In genomic region chr12:130752692-130753230, GRCh38 we compare ENCODE assay signal across 17 cellular contexts. TPM values are rescaled to one million over a fixed set of nuclear protein-coding genes. Genes with fewer than 3 reads are reported as not detected.
DNase-seq lines count a peak whose midpoint lies in the region; TF ChIP-seq lines count a peak whose summit lies in the region.
"Had no signal": no experiment of that assay in that cellular context is flagged by ENCODE, and none has a peak within 500 bp of the region (broad histone marks: within the 10 kb centered on the region; RNA-seq: fewer than 3 reads in every experiment).

No MANE protein-coding gene starts in this region.

- H3K27ac ChIP-seq in A673 (ENCODE audit: low read depth, low read length, poor library complexity, severe bottlenecking) (no peak overlapping the region), vagina (no peak overlapping the region)
- H3K27ac ChIP-seq: ovary, thyroid gland had no signal

- H3K27me3 ChIP-seq in A673 (replicated peaks; ENCODE audit: insufficient read depth, low read depth, low read length, poor library complexity): peaks cover 11% of the 10 kb centered on the region
- no peaks in the 10 kb centered on the region for H3K27me3 ChIP-seq in vagina
- H3K27me3 ChIP-seq: ovary, thyroid gland had no signal

- H3K4me3 Mint-ChIP-seq in glutamatergic neuron (ENCODE audit: unreplicated experiment) (no peak overlapping the region), endothelial cell (ENCODE audit: unreplicated experiment) (no peak overlapping the region)
- H3K4me3 Mint-ChIP-seq: B cell; central memory CD8-positive, alpha-beta T cell; T-helper 1 cell treated with Interleukin-12 subunit alpha and Interleukin-12 subunit beta and Interleukin-4 antibody, amounts not matched to agents 30 μg/mL and 1 μg/mL, for 36 hours had no signal

- POLR2A ChIA-PET in A673 (lab: Charles Lee; ENCODE audit: low non-redundant PET): no interaction called here

- TF ChIP-seq CTCF in A673 (conservative IDR thresholded peaks at IDR 0.05; ENCODE audit: low read depth, low read length) (peak; percentile 29), glutamatergic neuron (IDR thresholded peaks at IDR 0.05; ENCODE audit: partially characterized antibody, unreplicated experiment) (peak; percentile 9), endothelial cell (IDR thresholded peaks at IDR 0.05; ENCODE audit: unreplicated experiment) (no peak), vagina (IDR thresholded peaks at IDR 0.05) (no peak)

- peaks cover 5% of the 10 kb centered on the region for H3K36me3 Mint-ChIP-seq in glutamatergic neuron (ENCODE audit: unreplicated experiment)
- H3K36me3 Mint-ChIP-seq in endothelial cell (ENCODE audit: low read depth, unreplicated experiment): peaks cover 4% of the 10 kb centered on the region

- no TSS peak for BruUV-seq in A673 (replicated peaks; lab: Mats Ljungman, UMichigan)

- CTCF ChIA-PET in A673 (lab: Charles Lee): no interaction called here

- peak overlapping the region; percentile 15 for H3K27ac Mint-ChIP-seq in glutamatergic neuron (ENCODE audit: unreplicated experiment)
- H3K27ac Mint-ChIP-seq in endothelial cell (ENCODE audit: unreplicated experiment): no peak overlapping the region
- H3K27ac Mint-ChIP-seq: B cell; T-helper 1 cell treated with Interleukin-12 subunit alpha and Interleukin-12 subunit beta and Interleukin-4 antibody, amounts not matched to agents 30 μg/mL and 1 μg/mL, for 36 hours had no signal

- H3K4me1 Mint-ChIP-seq in glutamatergic neuron (ENCODE audit: low read depth, unreplicated experiment) (no peaks in the 10 kb centered on the region), endothelial cell (ENCODE audit: unreplicated experiment) (peaks cover 2% of the 10 kb centered on the region)

- no peak overlapping the region for H3K4me3 ChIP-seq in A673 (ENCODE audit: low read depth, low read length, poor library complexity, severe bottlenecking)
- no peak overlapping the region for H3K4me3 ChIP-seq in vagina
- H3K4me3 ChIP-seq: ovary, thyroid gland had no signal

- no peaks in the 10 kb centered on the region for H3K36me3 ChIP-seq in A673 (ENCODE audit: insufficient read depth, low read length, poor library complexity, severe bottlenecking)
- H3K36me3 ChIP-seq in vagina: no peaks in the 10 kb centered on the region
- H3K36me3 ChIP-seq: ovary, thyroid gland had no signal

- H3K4me1 ChIP-seq in A673 (ENCODE audit: insufficient read depth, low read length, poor library complexity, severe bottlenecking) (no peaks in the 10 kb centered on the region), vagina (peaks cover 5% of the 10 kb centered on the region)

- H3K9me3 ChIP-seq in A673 (ENCODE audit: low read depth, low read length, poor library complexity, severe bottlenecking): no peaks in the 10 kb centered on the region
- no peaks in the 10 kb centered on the region for H3K9me3 ChIP-seq in vagina
- H3K9me3 ChIP-seq: ovary, thyroid gland had no signal

- intact Hi-C loops in A673 (cut with micrococcal nuclease; ENCODE audit: unreplicated experiment) (no loop called here), vagina (cut with DNase I) (no loop called here)

- peaks cover 1% of the 10 kb centered on the region for H3K9me3 Mint-ChIP-seq in glutamatergic neuron (ENCODE audit: unreplicated experiment)
- H3K9me3 Mint-ChIP-seq in endothelial cell (ENCODE audit: unreplicated experiment): peaks cover 12% of the 10 kb centered on the region

- H3K27me3 Mint-ChIP-seq in glutamatergic neuron (ENCODE audit: unreplicated experiment): peaks cover 5% of the 10 kb centered on the region
- peaks cover 10% of the 10 kb centered on the region for H3K27me3 Mint-ChIP-seq in endothelial cell (ENCODE audit: unreplicated experiment)

- DNase-seq in A673 (ENCODE audit: low spot score) (no peak), DMS53 treated with DMSO at 0.1 percent for 48 hours (lab: John Stamatoyannopoulos, UW; ENCODE audit: unreplicated experiment) (peak; percentile 31), NCI-H524 treated with DMSO at 0.1 percent for 48 hours (lab: John Stamatoyannopoulos, UW) (peak; percentile 44), glutamatergic neuron (peak; percentile 74), activated gamma-delta T cell treated with Interleukin-2 at 50 U/mL for 16 hours (no peak), endothelial cell (ENCODE audit: low spot score) (no peak), vagina (ENCODE audit: extremely low spot score in 2 of 2) (no peak)
- DNase-seq in stimulated activated CD4-positive, alpha-beta T cell treated with anti-CD3 and anti-CD28 coated beads, Interleukin-12 subunit alpha, Interleukin-12 subunit beta, amount 100 ng/mL, for 4 hours: no peak
- DNase-seq: activated CD4-positive, CD25-positive, alpha-beta regulatory T cell; activated CD8-positive, alpha-beta memory T cell treated with anti-CD3 and anti-CD28 coated beads for 24 hours; hippocampal formation; ovary; thyroid gland had no signal

- no peak for TF ChIP-seq POLR2A in vagina (IDR thresholded peaks at IDR 0.05)

RNA-seq across cellular contexts. Expression of gene RIMBP2, which starts 36.7 kb away (rescaled TPM):
- total RNA-seq in A673 (2021) (0.95 and 1.0 TPM in 2 replicates), glutamatergic neuron (ENCODE audit: unreplicated experiment) (20.5 TPM), endothelial cell (ENCODE audit: unreplicated experiment) (1.4 TPM), vagina (0.25 TPM)
- total RNA-seq: B cell, left lobe of liver had no signal

Comparison
In these comparisons a context has a peak if more than half of its experiments do, and no peak if none do; other contexts are left out.
1. DNase-seq: peak in DMS53 treated with DMSO at 0.1 percent for 48 hours (single experiment), NCI-H524 treated with DMSO at 0.1 percent for 48 hours (single experiment) and glutamatergic neuron (single experiment); none in A673 (single experiment), activated gamma-delta T cell treated with Interleukin-2 at 50 U/mL for 16 hours (single experiment), endothelial cell (single experiment), vagina (0 of 2) and stimulated activated CD4-positive, alpha-beta T cell treated with anti-CD3 and anti-CD28 coated beads, Interleukin-12 subunit alpha, Interleukin-12 subunit beta, amount 100 ng/mL, for 4 hours (single experiment).
2. CTCF ChIP-seq: peak in A673 (single experiment) and glutamatergic neuron (single experiment); none in endothelial cell (single experiment) and vagina (0 of 3).